Comparison of ENCODE assay signal across 24 cellular contexts in the genomic region with DNA sequence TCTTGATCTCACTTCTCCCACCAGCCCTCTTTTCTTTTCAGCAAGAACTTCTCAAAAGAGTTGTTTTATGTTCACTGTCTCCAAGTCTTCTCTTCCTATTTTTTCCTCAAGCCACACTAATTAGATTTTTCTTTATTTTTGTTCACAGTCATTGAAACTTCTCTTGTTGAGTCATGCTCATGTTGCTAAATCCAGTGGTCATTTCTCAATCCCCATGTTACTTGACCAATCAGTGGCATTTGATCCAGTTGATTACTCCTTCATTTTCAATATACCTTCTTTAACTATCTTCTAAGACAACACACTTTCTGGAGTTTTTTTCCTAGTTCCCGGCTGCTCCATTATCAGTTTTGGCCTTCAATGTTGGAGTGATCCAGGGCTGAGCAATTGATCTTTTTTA.
A peak's percentile ranks its signal among the peaks of the same experiment; 100 is the strongest.
DNase-seq lines count a peak whose midpoint lies in the region; ATAC-seq and TF ChIP-seq lines count a peak whose summit lies in the region.
"Had no signal": no experiment of that assay in that cellular context is flagged by ENCODE, and none has a peak within 500 bp of the region (broad histone marks: within the 10 kb centered on the region; RNA-seq: fewer than 3 reads in every experiment).

No MANE protein-coding gene starts in this region.

- CTCF ChIA-PET in activated CD4-positive, alpha-beta T cell treated with anti-CD3 and anti-CD28 coated beads, Interleukin-2, amount 10 ng/mL, durations not matched to agents 7 days and 5 days (lab: Charles Lee): interaction anchor here (1.0 kb wide), 1 partner anchor 11 kb away, joined by 4 read pairs; no protein-coding TSS in a partner anchor

- H3K9me3 ChIP-seq in adipocyte (ENCODE audit: control insufficient read depth, low read length) (no peaks in the 10 kb centered on the region), heart right ventricle (no peaks in the 10 kb centered on the region)
- H3K9me3 ChIP-seq: adrenal gland, BLaER1, left lung, neutrophil, right lobe of liver had no signal

- H3K4me3 Mint-ChIP-seq in activated CD4-positive, alpha-beta T cell treated with anti-CD3 and anti-CD28 coated beads, Interleukin-2, amount 10 ng/mL, durations not matched to agents 7 days and 5 days: no peak overlapping the region
- H3K4me3 Mint-ChIP-seq: brain had no signal

- H3K9me3 Mint-ChIP-seq in activated CD4-positive, alpha-beta T cell treated with anti-CD3 and anti-CD28 coated beads, Interleukin-2, amount 10 ng/mL, durations not matched to agents 7 days and 5 days: no peaks in the 10 kb centered on the region

- H3K9ac ChIP-seq in adipocyte (ENCODE audit: low read length): no peak overlapping the region
- H3K9ac ChIP-seq: BLaER1 had no signal

- TF ChIP-seq CTCF in fibroblast of villous mesenchyme (IDR thresholded peaks at IDR 0.05; ENCODE audit: insufficient read depth, low read depth, low read length) (no peak), heart right ventricle (IDR thresholded peaks at IDR 0.05) (no peak)

- DNase-seq in EH (ENCODE audit: low read depth) (peak; percentile 25), MV-4-11 (lab: John Stamatoyannopoulos, UW) (peak; percentile 85), adipocyte (ENCODE audit: low read depth) (peak; percentile 54), fibroblast of villous mesenchyme (ENCODE audit: low read depth) (peak; percentile 2), heart right ventricle (no peak)
- no peak for DNase-seq in activated CD4-positive, alpha-beta T cell treated with anti-CD3 and anti-CD28 coated beads, Interleukin-2, amount 10 ng/mL, durations not matched to agents 7 days and 5 days
- DNase-seq: activated CD4-positive, alpha-beta T cell treated with anti-CD3 and anti-CD28 coated beads, Interleukin-2, amount 50 U/mL, for 4 hours; activated CD4-positive, CD25-positive, alpha-beta regulatory T cell; activated naive CD4-positive, alpha-beta T cell treated with Interleukin-2 at 50 U/mL for 16 hours; adrenal gland; DMS53; left lung; NCI-H1436; NCI-H2107; NCI-H748 treated with DMSO at 0.1 percent for 48 hours; right lobe of liver; Right ventricle myocardium superior; stimulated activated naive CD4-positive, alpha-beta T cell; SW 1271 had no signal

- H3K4me1 Mint-ChIP-seq in activated CD4-positive, alpha-beta T cell treated with anti-CD3 and anti-CD28 coated beads, Interleukin-2, amount 10 ng/mL, durations not matched to agents 7 days and 5 days: no peaks in the 10 kb centered on the region
- H3K4me1 Mint-ChIP-seq: brain had no signal

- no peak overlapping the region for H3K27ac Mint-ChIP-seq in activated CD4-positive, alpha-beta T cell treated with anti-CD3 and anti-CD28 coated beads, Interleukin-2, amount 10 ng/mL, durations not matched to agents 7 days and 5 days
- H3K27ac Mint-ChIP-seq: brain had no signal

- POLR2A ChIA-PET in activated CD4-positive, alpha-beta T cell treated with anti-CD3 and anti-CD28 coated beads, Interleukin-2, amount 10 ng/mL, durations not matched to agents 7 days and 5 days (lab: Charles Lee): no interaction called here

- H3K27me3 ChIP-seq in adipocyte (replicated peaks; ENCODE audit: control insufficient read depth, insufficient read depth, low read length): no peaks in the 10 kb centered on the region
- no peaks in the 10 kb centered on the region for H3K27me3 ChIP-seq in heart right ventricle
- H3K27me3 ChIP-seq: BLaER1, left lung, right lobe of liver had no signal

- H3K4me3 ChIP-seq in adipocyte (ENCODE audit: low read length): no peak overlapping the region
- no peak overlapping the region for H3K4me3 ChIP-seq in fibroblast of villous mesenchyme (ENCODE audit: low read depth, low read length)
- no peak overlapping the region for H3K4me3 ChIP-seq in heart right ventricle
- H3K4me3 ChIP-seq: adrenal gland, BLaER1, left lung, right lobe of liver had no signal

- no peaks in the 10 kb centered on the region for H3K36me3 ChIP-seq in adipocyte (ENCODE audit: control insufficient read depth, insufficient read depth, low read length, severe bottlenecking)
- no peaks in the 10 kb centered on the region for H3K36me3 ChIP-seq in heart right ventricle
- H3K36me3 ChIP-seq: adrenal gland, BLaER1, left lung, neutrophil, right lobe of liver had no signal

- no peaks in the 10 kb centered on the region for H3K36me3 Mint-ChIP-seq in activated CD4-positive, alpha-beta T cell treated with anti-CD3 and anti-CD28 coated beads, Interleukin-2, amount 10 ng/mL, durations not matched to agents 7 days and 5 days (ENCODE audit: low read depth)
- H3K36me3 Mint-ChIP-seq: brain had no signal

- no peak for ATAC-seq in heart right ventricle
- no peak for ATAC-seq in GM18498 (IDR thresholded peaks at IDR 0.05; ENCODE audit: unreplicated experiment)
- no peak for ATAC-seq in GM18858 (IDR thresholded peaks at IDR 0.05; ENCODE audit: unreplicated experiment)
- ATAC-seq: left lung, right lobe of liver had no signal

- H3K27me3 Mint-ChIP-seq in activated CD4-positive, alpha-beta T cell treated with anti-CD3 and anti-CD28 coated beads, Interleukin-2, amount 10 ng/mL, durations not matched to agents 7 days and 5 days: peaks cover 6% of the 10 kb centered on the region
- H3K27me3 Mint-ChIP-seq: brain had no signal

- WGBS in heart right ventricle, 2 donors: 86 to 94% methylated on average over 1 of the region's 1 CpG

- H3K4me1 ChIP-seq in adipocyte (ENCODE audit: control insufficient read depth, insufficient read depth, low read length): peaks cover 18% of the 10 kb centered on the region
- H3K4me1 ChIP-seq in heart right ventricle: no peaks in the 10 kb centered on the region
- H3K4me1 ChIP-seq: adrenal gland, left lung, right lobe of liver had no signal

- intact Hi-C loops in heart right ventricle (cut with DNase I): no loop called here

- H3K27ac ChIP-seq in heart right ventricle: no peak overlapping the region
- H3K27ac ChIP-seq: adrenal gland, BLaER1, left lung, neutrophil, right lobe of liver had no signal

Comparison
In these comparisons a context has a peak if more than half of its experiments do, and no peak if none do; other contexts are left out.
1. DNase-seq: peak in EH (single experiment), MV-4-11 (single experiment), adipocyte (single experiment) and fibroblast of villous mesenchyme (single experiment); none in heart right ventricle (0 of 2) and activated CD4-positive, alpha-beta T cell treated with anti-CD3 and anti-CD28 coated beads, Interleukin-2, amount 10 ng/mL, durations not matched to agents 7 days and 5 days (single experiment).